8 cellular contexts compared by ENCODE assay signal in the genomic region with DNA sequence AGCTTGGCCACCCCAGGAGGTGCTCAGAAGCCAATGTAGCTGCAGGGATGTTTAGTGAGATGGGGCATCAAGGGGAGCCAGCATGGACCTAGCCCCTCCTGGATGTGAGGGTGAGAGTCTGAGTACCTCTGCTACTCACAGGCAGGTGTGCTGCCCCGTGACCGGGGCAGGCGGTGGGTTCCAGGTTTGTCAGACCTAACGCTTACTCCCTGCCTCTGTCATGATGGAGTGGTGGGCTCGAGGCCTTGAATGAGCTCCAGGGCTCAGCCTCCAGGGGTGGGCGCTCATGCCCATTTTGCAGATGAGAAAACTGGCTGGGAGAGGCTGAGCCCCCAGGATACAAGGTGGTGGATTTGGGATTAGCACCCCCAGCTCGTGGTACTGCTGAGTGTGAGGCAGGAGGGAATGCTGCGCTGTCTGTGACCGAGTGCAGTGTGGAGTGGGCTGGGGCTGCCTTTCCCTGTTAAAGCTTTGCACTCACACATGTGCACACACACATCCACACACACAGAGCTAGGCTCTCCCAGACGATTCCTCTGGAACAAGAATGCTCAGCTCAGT. TPM values are rescaled to one million over a fixed set of nuclear protein-coding genes. Genes with fewer than 3 reads are reported as not detected.
A peak's percentile ranks its signal among the peaks of the same experiment; 100 is the strongest.
DNase-seq lines count a peak whose midpoint lies in the region; ATAC-seq and TF ChIP-seq lines count a peak whose summit lies in the region.

No MANE protein-coding gene starts in this region.

- peak overlapping the region; percentile 18; the same call in 1 of the 2 replicates for H4K91ac ChIP-seq in IMR-90 (ENCODE audit: insufficient read depth, low read depth, low read length)

- H2AK5ac ChIP-seq in IMR-90 (ENCODE audit: low read depth, low read length) = peak overlapping the region; percentile 25

- peaks cover 26% of the 10 kb centered on the region; the same call in 1 of the 2 replicates for H3K9me1 ChIP-seq in IMR-90 (ENCODE audit: insufficient read depth, low read length)

- H2BK5ac ChIP-seq in IMR-90 (ENCODE audit: low read depth, low read length, poor library complexity, severe bottlenecking) = peak overlapping the region; percentile 73

- H3K4me1 ChIP-seq in IMR-90 (ENCODE audit: control insufficient read depth, insufficient read depth, low read length) (peaks cover 41% of the 10 kb centered on the region), mammary epithelial cell (ENCODE audit: insufficient read depth, low read length) (peaks cover 64% of the 10 kb centered on the region), subcutaneous abdominal adipose tissue (ENCODE audit: control insufficient read depth in 5 of 5, insufficient read depth in 5 of 5, low read length in 5 of 5) (peaks cover 19 to 89% (median 83%) of the 10 kb centered on the region in 5 donors)

- TF ChIP-seq CTCF in IMR-90 (conservative IDR thresholded peaks at IDR 0.05; ENCODE audit: low read depth, low read length) (no peak), mammary epithelial cell (conservative IDR thresholded peaks at IDR 0.05 in 1 of 2, IDR thresholded peaks at IDR 0.05 in 1 of 2; ENCODE audit: extremely low read depth in 1 of 2, insufficient read depth in 1 of 2, low read depth in 1 of 2, low read length in 2 of 2) (no peak), GM10266 (IDR thresholded peaks at IDR 0.05; ENCODE audit: control insufficient read depth, insufficient read depth, low read depth, missing control alignments) (no peak)

- peak overlapping the region in 1 of 2 experiments; percentile 73; a peak in 1 of 4 replicates for H4K8ac ChIP-seq in IMR-90 (ENCODE audit: low read depth in 2 of 2, low read length in 2 of 2)

- no peak overlapping the region for H2BK20ac ChIP-seq in IMR-90 (ENCODE audit: low read depth, low read length)

- peak overlapping the region; percentile 50; the same call in 1 of the 2 replicates for H3K56ac ChIP-seq in IMR-90 (ENCODE audit: extremely low read depth, insufficient read depth, low read length)

- TF ChIP-seq POLR2A in IMR-90 (IDR thresholded peaks at IDR 0.05; ENCODE audit: low read depth, low read length) = no peak

- peak overlapping the region; percentile 84 for H3K27ac ChIP-seq in IMR-90 (ENCODE audit: insufficient read depth, low read length)
- H3K27ac ChIP-seq in mammary epithelial cell (ENCODE audit: insufficient read depth, low read depth, low read length) = peak overlapping the region; percentile 70
- peak overlapping the region; percentile 94 for H3K27ac ChIP-seq in subcutaneous abdominal adipose tissue (ENCODE audit: low read depth, low read length)

- H2BK15ac ChIP-seq in IMR-90 (ENCODE audit: low read depth, low read length) = no peak overlapping the region

- no peaks in the 10 kb centered on the region for H3K9me3 ChIP-seq in IMR-90 (ENCODE audit: control insufficient read depth, insufficient read depth, low read length)
- no peaks in the 10 kb centered on the region for H3K9me3 ChIP-seq in mammary epithelial cell (replicated peaks; ENCODE audit: insufficient read depth, low read length)
- H3K9me3 ChIP-seq in subcutaneous abdominal adipose tissue (ENCODE audit: control insufficient read depth in 5 of 5, low read length in 5 of 5) = no peaks in the 10 kb centered on the region

- H3K4me3 ChIP-seq in IMR-90 (ENCODE audit: insufficient read depth, low read depth, low read length) = peak overlapping the region; percentile 74
- H3K4me3 ChIP-seq in mammary epithelial cell (replicated peaks in 1 of 3; ENCODE audit: insufficient read depth in 1 of 3, low read depth in 2 of 3, low read length in 3 of 3) = peak overlapping the region; percentile 64 to 78 (median 69)
- peak overlapping the region; percentile 72 to 84 (median 78) for H3K4me3 ChIP-seq in subcutaneous abdominal adipose tissue (ENCODE audit: low read depth in 1 of 5, low read length in 5 of 5)

- no peak for TF ChIP-seq RAD21 in IMR-90 (IDR thresholded peaks at IDR 0.05; ENCODE audit: low read length)

- H4K5ac ChIP-seq in IMR-90 (ENCODE audit: low read depth, low read length) = peak overlapping the region; percentile 49

- H3K4ac ChIP-seq in IMR-90 (ENCODE audit: low read depth, low read length) = peak overlapping the region; percentile 87

- WGBS in IMR-90 (ENCODE audit: extremely low coverage in 2 of 2, insufficient read length in 1 of 2), 2 experiments = 60% methylated on average over 1 of the region's 10 CpGs; no CpG with 5 or more reads in 1 of the 2 experiments
- 23% methylated on average over 9 of the region's 10 CpGs for WGBS in mammary epithelial cell (ENCODE audit: low coverage, missing lambda C conversion rate)

- in situ Hi-C loops in IMR-90 (cut with MboI; ENCODE audit: low sequenced_read_pairs) (no loop called here), mammary epithelial cell (cut with MboI; ENCODE audit: low sequenced_read_pairs in 2 of 2) (loop anchor here in 1 of 2 donors (10.0 kb wide), 1 partner anchor 163 kb away; a partner anchor contains a TSS)

- ATAC-seq in IMR-90 (ENCODE audit: low read depth) (no peak), left lobe of liver (no peak)

- no TSS peak for BruUV-seq in IMR-90 (replicated peaks; lab: Mats Ljungman, UMichigan)
- BruUV-seq in mammary epithelial cell (replicated peaks; lab: Mats Ljungman, UMichigan) = no TSS peak

- DNase-seq in IMR-90 (no peak), mammary epithelial cell (peak; percentile 17), left lobe of liver (ENCODE audit: low spot score) (peak; percentile 51), SKM-1 (lab: John Stamatoyannopoulos, UW; ENCODE audit: unreplicated experiment) (no peak), GM10266 (ENCODE audit: extremely low spot score) (no peak), cortex of kidney (lab: John Stamatoyannopoulos, UW) (no peak)
- no peak for DNase-seq in activated CD4-positive, alpha-beta T cell treated with anti-CD3 and anti-CD28 coated beads, Interleukin-2, amount 50 U/mL, for 1 hour

- POLR2A ChIA-PET in IMR-90 (lab: Charles Lee; ENCODE audit: unreplicated experiment) = no interaction called here

- H3K9ac ChIP-seq in IMR-90 (ENCODE audit: low read depth, low read length) (peak overlapping the region; percentile 75), mammary epithelial cell (ENCODE audit: insufficient read depth, low read length) (peak overlapping the region; percentile 59), subcutaneous abdominal adipose tissue (ENCODE audit: low read length in 5 of 5) (peak overlapping the region; percentile 56 to 89 (median 83))

- no peaks in the 10 kb centered on the region for H3K36me3 ChIP-seq in IMR-90 (ENCODE audit: control insufficient read depth, insufficient read depth, low read length)
- H3K36me3 ChIP-seq in mammary epithelial cell (ENCODE audit: insufficient read depth, low read length) = no peaks in the 10 kb centered on the region
- no peaks in the 10 kb centered on the region for H3K36me3 ChIP-seq in subcutaneous abdominal adipose tissue (ENCODE audit: control insufficient read depth in 5 of 5, insufficient read depth in 5 of 5, low read length in 5 of 5)

- H3K79me2 ChIP-seq in mammary epithelial cell (ENCODE audit: insufficient read depth, low read length) = peaks cover 60% of the 10 kb centered on the region

- H3K23ac ChIP-seq in IMR-90 (ENCODE audit: low read depth, low read length) = peak overlapping the region; percentile 90

- no peaks in the 10 kb centered on the region for H3K27me3 ChIP-seq in IMR-90 (ENCODE audit: control insufficient read depth, insufficient read depth, low read length)
- H3K27me3 ChIP-seq in mammary epithelial cell (ENCODE audit: insufficient read depth, low read length) = no peaks in the 10 kb centered on the region
- no peaks in the 10 kb centered on the region for H3K27me3 ChIP-seq in subcutaneous abdominal adipose tissue (ENCODE audit: control insufficient read depth in 5 of 5, insufficient read depth in 4 of 5, low read length in 5 of 5)

- CTCF ChIA-PET in IMR-90 (lab: Yijun Ruan, JAX) (interaction anchor here (1.0 to 1.8 kb wide), 3 partner anchors 10 to 157 kb away, joined by 3 to 8 read pairs (median 3); no protein-coding TSS in a partner anchor), mammary epithelial cell (lab: Charles Lee; ENCODE audit: low non-redundant PET) (interaction anchor here (0.6 kb wide), 1 partner anchor 50 kb away, joined by 3 read pairs; no protein-coding TSS in a partner anchor)

- intact Hi-C loops in IMR-90 (cut with micrococcal nuclease) (loop anchor here (1.0 to 10.0 kb wide), 4 partner anchors 115 to 263 kb away; a partner anchor contains a TSS), mammary epithelial cell (cut with micrococcal nuclease) (loop anchor here (2.0 to 5.0 kb wide), 3 partner anchors 27 to 95 kb away; no protein-coding TSS in a partner anchor)

- peak overlapping the region; percentile 83 for H2BK120ac ChIP-seq in IMR-90 (ENCODE audit: low read depth, low read length)

- H4K20me1 ChIP-seq in IMR-90 (ENCODE audit: insufficient read depth, low read length) = peaks cover 59% of the 10 kb centered on the region
- H4K20me1 ChIP-seq in mammary epithelial cell (ENCODE audit: insufficient read depth, low read length) = no peaks in the 10 kb centered on the region

- H2AFZ ChIP-seq in IMR-90 (replicated peaks; ENCODE audit: low read length, poor library complexity) (peak overlapping the region; percentile 69), mammary epithelial cell (ENCODE audit: low read depth, low read length) (no peak overlapping the region)

- H3K4me2 ChIP-seq in IMR-90 (ENCODE audit: low read depth, low read length) (peak overlapping the region; percentile 93), mammary epithelial cell (ENCODE audit: insufficient read depth, low read depth, low read length) (peak overlapping the region; percentile 88)

- peak overlapping the region; percentile 95 for H3K14ac ChIP-seq in IMR-90 (replicated peaks; ENCODE audit: low read depth, low read length)

- H2AK9ac ChIP-seq in IMR-90 (replicated peaks; ENCODE audit: low read depth, low read length, poor library complexity) = peak overlapping the region; percentile 92

- dilution Hi-C loops in IMR-90 (cut with HindIII; ENCODE audit: low sequenced_read_pairs, unreplicated experiment) = no loop called here
- dilution Hi-C loops in mammary epithelial cell (cut with HindIII; ENCODE audit: low sequenced_read_pairs) = loop anchor here (5.0 kb wide), 2 partner anchors 95 to 115 kb away; no protein-coding TSS in a partner anchor

- peaks cover 0 to 55% of the 10 kb centered on the region in 2 experiments; a peak in 3 of 4 replicates for H3K79me1 ChIP-seq in IMR-90 (ENCODE audit: low read depth in 1 of 2, low read length in 2 of 2)

- peak overlapping the region; percentile 36; the same call in 1 of the 2 replicates for H3K18ac ChIP-seq in IMR-90 (ENCODE audit: low read depth, low read length)

TF ChIP-seq in IMR-90, 13 proteins besides CTCF, POLR2A, EP300 and RAD21 (continues in another document):
- TF ChIP-seq MXI1 (IDR thresholded peaks at IDR 0.05; ENCODE audit: borderline replicate concordance, low read depth, low read length) = no peak
- no peak for TF ChIP-seq RCOR1 (IDR thresholded peaks at IDR 0.05; ENCODE audit: insufficient replicate concordance, low read length)
- TF ChIP-seq RFX5 (IDR thresholded peaks at IDR 0.05; ENCODE audit: low read depth, low read length) = no peak

RNA-seq across cellular contexts. Expression of a gene that starts 1.5 kb away (rescaled TPM):
- 7.5 and 8.1 TPM in 2 replicates for total RNA-seq in IMR-90 (2012; rRNA removed)
- 17.9 and 19.0 TPM in 2 replicates for polyA plus RNA-seq in IMR-90 (2012; rRNA removed)
- polyA plus RNA-seq in IMR-90 (2012; cell fraction: cytosol; rRNA removed) = 7.8 and 17.6 TPM in 2 replicates
- polyA plus RNA-seq in IMR-90 (2012; cell fraction: nucleus; rRNA removed; ENCODE audit: low replicate concordance) = 11.2 and 21.7 TPM in 2 replicates
- 10 to 100 TPM; 31.0 to 39.2 TPM for total RNA-seq in mammary epithelial cell
- 25.2 TPM for polyA plus RNA-seq in mammary epithelial cell
- 28.5 TPM for polyA minus RNA-seq in mammary epithelial cell
- 163 TPM for total RNA-seq in left lobe of liver

Comparison
In these comparisons a context has a peak if more than half of its experiments do, and no peak if none do; other contexts are left out.
1. DNase-seq: peak in mammary epithelial cell (single experiment) and left lobe of liver (single experiment); none in IMR-90 (single experiment), SKM-1 (single experiment), GM10266 (single experiment), activated CD4-positive, alpha-beta T cell treated with anti-CD3 and anti-CD28 coated beads, Interleukin-2, amount 50 U/mL, for 1 hour (single experiment) and cortex of kidney (single experiment).
2. Peak in every context shown above with its lines, with median percentiles within 50 percentile points of each other: H3K27ac ChIP-seq, H3K4me3 ChIP-seq and H3K9ac ChIP-seq.